ENCODE assay signal across 1 cellular context in genomic region chr16:56608043-56608875, GRCh38.
A peak's percentile ranks its signal among the peaks of the same experiment; 100 is the strongest.
TF ChIP-seq lines count a peak whose summit lies in the region.

Gene MT2A, plus strand, starts transcription at chr16:56608584. Its CDS starts 72 bp downstream, at chr16:56608656.

TF ChIP-seq in GM23338, 12 proteins besides CTCF, POLR2A, EP300 and RAD21 (continued from another document):
- TF ChIP-seq ZNF462 (CRISPR knock-in tag; IDR thresholded peaks at IDR 0.05): no peak
- no peak for TF ChIP-seq CREB1 (CRISPR knock-in tag; IDR thresholded peaks at IDR 0.05; ENCODE audit: low read depth)
- TF ChIP-seq REST (IDR thresholded peaks at IDR 0.05; ENCODE audit: unreplicated experiment): no peak
- no peak for TF ChIP-seq NANOG (IDR thresholded peaks at IDR 0.05; ENCODE audit: borderline replicate concordance)
- TF ChIP-seq EZH2 (IDR thresholded peaks at IDR 0.05; ENCODE audit: low read depth, unreplicated experiment): peak; percentile 37
